In the genomic region with DNA sequence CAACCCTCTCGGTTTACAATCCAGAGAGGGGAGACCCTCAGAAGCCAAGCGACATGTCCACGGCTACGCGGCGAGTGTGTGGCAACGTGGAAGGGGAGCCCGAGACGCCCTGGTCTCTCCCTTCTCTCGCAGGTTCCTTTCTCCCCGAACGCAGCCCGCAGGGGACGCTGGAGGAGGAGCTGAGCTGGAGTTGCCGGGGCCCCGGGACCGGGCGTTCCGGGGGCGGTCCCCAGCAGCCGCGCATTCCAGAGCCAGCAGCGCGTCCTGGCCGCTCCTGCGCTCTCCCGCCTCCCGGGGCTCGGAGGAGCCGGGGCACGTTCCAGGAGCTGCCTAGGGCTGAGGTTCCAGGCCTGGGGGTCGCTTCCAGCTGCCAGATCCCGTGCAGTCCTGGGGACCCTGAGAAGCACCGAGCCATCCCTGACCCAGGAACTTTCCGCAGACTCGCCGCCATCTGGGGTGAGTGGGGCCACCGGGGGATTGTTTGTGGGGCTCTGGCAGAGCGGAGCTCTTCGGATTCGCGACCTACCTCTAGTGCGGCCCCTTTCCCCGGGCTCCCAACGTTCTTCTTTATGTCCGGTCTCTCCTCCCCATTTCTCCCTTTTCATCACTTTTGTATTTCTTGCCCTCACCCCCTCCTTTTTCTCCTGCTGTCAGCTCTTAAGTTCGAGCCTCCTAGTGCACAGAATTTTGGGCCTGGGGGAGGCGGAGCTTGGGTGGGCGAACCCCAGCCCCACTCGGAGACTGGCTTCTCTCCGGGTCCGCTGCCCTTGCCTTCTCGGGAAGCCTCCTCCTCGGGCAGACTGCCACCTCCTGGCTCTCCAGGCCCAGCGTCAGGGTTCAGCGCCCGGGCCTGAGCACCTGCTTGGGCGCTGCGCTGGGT, we compare ENCODE assay signal across 1 cellular context.
A peak's percentile ranks its signal among the peaks of the same experiment; 100 is the strongest.
TF ChIP-seq lines count a peak whose summit lies in the region.

A gene with protein sequence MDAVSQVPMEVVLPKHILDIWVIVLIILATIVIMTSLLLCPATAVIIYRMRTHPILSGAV (plus strand): TSS at position 241 of the 880 bp plus-strand sequence. CDS start 16,684 bp downstream, outside the sequence.

TF ChIP-seq in GM12878, 131 proteins besides CTCF, POLR2A, EP300 and RAD21 (continued from another document and continues in another):
- no peak for TF ChIP-seq TCF3 (IDR thresholded peaks at IDR 0.05; ENCODE audit: borderline replicate concordance, insufficient read depth, low read depth, low read length)
- peak; percentile 51; the same call in 1 of the 2 replicates for TF ChIP-seq SMC3 (IDR thresholded peaks at IDR 0.05; ENCODE audit: borderline replicate concordance, low read length)
- TF ChIP-seq, protein P1, sequence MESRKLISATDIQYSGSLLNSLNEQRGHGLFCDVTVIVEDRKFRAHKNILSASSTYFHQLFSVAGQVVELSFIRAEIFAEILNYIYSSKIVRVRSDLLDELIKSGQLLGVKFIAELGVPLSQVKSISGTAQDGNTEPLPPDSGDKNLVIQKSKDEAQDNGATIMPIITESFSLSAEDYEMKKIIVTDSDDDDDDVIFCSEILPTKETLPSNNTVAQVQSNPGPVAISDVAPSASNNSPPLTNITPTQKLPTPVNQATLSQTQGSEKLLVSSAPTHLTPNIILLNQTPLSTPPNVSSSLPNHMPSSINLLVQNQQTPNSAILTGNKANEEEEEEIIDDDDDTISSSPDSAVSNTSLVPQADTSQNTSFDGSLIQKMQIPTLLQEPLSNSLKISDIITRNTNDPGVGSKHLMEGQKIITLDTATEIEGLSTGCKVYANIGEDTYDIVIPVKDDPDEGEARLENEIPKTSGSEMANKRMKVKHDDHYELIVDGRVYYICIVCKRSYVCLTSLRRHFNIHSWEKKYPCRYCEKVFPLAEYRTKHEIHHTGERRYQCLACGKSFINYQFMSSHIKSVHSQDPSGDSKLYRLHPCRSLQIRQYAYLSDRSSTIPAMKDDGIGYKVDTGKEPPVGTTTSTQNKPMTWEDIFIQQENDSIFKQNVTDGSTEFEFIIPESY (IDR thresholded peaks at IDR 0.05), result no peak
- TF ChIP-seq RFX5 (IDR thresholded peaks at IDR 0.05; ENCODE audit: low read depth, low read length), result 0 out of 2 replicates have a peak, but pooled peaks have one; percentile 17
- 0 out of 2 replicates have a peak, but pooled peaks have one; percentile 25 for TF ChIP-seq MXI1 (IDR thresholded peaks at IDR 0.05; ENCODE audit: low read depth, low read length)
- no peak for TF ChIP-seq PML (IDR thresholded peaks at IDR 0.05; ENCODE audit: low read length)
- no peak for TF ChIP-seq HDAC6 (IDR thresholded peaks at IDR 0.05; ENCODE audit: unreplicated experiment)
- TF ChIP-seq, protein P2, sequence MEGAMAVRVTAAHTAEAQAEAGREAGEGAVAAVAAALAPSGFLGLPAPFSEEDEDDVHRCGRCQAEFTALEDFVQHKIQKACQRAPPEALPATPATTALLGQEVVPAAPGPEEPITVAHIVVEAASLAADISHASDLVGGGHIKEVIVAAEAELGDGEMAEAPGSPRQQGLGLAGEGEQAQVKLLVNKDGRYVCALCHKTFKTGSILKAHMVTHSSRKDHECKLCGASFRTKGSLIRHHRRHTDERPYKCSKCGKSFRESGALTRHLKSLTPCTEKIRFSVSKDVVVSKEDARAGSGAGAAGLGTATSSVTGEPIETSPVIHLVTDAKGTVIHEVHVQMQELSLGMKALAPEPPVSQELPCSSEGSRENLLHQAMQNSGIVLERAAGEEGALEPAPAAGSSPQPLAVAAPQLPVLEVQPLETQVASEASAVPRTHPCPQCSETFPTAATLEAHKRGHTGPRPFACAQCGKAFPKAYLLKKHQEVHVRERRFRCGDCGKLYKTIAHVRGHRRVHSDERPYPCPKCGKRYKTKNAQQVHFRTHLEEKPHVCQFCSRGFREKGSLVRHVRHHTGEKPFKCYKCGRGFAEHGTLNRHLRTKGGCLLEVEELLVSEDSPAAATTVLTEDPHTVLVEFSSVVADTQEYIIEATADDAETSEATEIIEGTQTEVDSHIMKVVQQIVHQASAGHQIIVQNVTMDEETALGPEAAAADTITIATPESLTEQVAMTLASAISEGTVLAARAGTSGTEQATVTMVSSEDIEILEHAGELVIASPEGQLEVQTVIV (IDR thresholded peaks at IDR 0.05; ENCODE audit: borderline replicate concordance, partially characterized antibody), result no peak
- no peak for TF ChIP-seq ZNF217 (IDR thresholded peaks at IDR 0.05)
- TF ChIP-seq, protein P3, sequence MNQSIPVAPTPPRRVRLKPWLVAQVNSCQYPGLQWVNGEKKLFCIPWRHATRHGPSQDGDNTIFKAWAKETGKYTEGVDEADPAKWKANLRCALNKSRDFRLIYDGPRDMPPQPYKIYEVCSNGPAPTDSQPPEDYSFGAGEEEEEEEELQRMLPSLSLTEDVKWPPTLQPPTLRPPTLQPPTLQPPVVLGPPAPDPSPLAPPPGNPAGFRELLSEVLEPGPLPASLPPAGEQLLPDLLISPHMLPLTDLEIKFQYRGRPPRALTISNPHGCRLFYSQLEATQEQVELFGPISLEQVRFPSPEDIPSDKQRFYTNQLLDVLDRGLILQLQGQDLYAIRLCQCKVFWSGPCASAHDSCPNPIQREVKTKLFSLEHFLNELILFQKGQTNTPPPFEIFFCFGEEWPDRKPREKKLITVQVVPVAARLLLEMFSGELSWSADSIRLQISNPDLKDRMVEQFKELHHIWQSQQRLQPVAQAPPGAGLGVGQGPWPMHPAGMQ (IDR thresholded peaks at IDR 0.05; ENCODE audit: borderline replicate concordance), result no peak
- TF ChIP-seq, protein P4, sequence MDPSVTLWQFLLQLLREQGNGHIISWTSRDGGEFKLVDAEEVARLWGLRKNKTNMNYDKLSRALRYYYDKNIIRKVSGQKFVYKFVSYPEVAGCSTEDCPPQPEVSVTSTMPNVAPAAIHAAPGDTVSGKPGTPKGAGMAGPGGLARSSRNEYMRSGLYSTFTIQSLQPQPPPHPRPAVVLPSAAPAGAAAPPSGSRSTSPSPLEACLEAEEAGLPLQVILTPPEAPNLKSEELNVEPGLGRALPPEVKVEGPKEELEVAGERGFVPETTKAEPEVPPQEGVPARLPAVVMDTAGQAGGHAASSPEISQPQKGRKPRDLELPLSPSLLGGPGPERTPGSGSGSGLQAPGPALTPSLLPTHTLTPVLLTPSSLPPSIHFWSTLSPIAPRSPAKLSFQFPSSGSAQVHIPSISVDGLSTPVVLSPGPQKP (IDR thresholded peaks at IDR 0.05; ENCODE audit: low read depth, low read length), result no peak
- no peak for TF ChIP-seq HDAC2 (IDR thresholded peaks at IDR 0.05)
- TF ChIP-seq, protein P5, sequence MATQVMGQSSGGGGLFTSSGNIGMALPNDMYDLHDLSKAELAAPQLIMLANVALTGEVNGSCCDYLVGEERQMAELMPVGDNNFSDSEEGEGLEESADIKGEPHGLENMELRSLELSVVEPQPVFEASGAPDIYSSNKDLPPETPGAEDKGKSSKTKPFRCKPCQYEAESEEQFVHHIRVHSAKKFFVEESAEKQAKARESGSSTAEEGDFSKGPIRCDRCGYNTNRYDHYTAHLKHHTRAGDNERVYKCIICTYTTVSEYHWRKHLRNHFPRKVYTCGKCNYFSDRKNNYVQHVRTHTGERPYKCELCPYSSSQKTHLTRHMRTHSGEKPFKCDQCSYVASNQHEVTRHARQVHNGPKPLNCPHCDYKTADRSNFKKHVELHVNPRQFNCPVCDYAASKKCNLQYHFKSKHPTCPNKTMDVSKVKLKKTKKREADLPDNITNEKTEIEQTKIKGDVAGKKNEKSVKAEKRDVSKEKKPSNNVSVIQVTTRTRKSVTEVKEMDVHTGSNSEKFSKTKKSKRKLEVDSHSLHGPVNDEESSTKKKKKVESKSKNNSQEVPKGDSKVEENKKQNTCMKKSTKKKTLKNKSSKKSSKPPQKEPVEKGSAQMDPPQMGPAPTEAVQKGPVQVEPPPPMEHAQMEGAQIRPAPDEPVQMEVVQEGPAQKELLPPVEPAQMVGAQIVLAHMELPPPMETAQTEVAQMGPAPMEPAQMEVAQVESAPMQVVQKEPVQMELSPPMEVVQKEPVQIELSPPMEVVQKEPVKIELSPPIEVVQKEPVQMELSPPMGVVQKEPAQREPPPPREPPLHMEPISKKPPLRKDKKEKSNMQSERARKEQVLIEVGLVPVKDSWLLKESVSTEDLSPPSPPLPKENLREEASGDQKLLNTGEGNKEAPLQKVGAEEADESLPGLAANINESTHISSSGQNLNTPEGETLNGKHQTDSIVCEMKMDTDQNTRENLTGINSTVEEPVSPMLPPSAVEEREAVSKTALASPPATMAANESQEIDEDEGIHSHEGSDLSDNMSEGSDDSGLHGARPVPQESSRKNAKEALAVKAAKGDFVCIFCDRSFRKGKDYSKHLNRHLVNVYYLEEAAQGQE (IDR thresholded peaks at IDR 0.05; ENCODE audit: low read depth, low read length), result no peak
- TF ChIP-seq, protein P6, sequence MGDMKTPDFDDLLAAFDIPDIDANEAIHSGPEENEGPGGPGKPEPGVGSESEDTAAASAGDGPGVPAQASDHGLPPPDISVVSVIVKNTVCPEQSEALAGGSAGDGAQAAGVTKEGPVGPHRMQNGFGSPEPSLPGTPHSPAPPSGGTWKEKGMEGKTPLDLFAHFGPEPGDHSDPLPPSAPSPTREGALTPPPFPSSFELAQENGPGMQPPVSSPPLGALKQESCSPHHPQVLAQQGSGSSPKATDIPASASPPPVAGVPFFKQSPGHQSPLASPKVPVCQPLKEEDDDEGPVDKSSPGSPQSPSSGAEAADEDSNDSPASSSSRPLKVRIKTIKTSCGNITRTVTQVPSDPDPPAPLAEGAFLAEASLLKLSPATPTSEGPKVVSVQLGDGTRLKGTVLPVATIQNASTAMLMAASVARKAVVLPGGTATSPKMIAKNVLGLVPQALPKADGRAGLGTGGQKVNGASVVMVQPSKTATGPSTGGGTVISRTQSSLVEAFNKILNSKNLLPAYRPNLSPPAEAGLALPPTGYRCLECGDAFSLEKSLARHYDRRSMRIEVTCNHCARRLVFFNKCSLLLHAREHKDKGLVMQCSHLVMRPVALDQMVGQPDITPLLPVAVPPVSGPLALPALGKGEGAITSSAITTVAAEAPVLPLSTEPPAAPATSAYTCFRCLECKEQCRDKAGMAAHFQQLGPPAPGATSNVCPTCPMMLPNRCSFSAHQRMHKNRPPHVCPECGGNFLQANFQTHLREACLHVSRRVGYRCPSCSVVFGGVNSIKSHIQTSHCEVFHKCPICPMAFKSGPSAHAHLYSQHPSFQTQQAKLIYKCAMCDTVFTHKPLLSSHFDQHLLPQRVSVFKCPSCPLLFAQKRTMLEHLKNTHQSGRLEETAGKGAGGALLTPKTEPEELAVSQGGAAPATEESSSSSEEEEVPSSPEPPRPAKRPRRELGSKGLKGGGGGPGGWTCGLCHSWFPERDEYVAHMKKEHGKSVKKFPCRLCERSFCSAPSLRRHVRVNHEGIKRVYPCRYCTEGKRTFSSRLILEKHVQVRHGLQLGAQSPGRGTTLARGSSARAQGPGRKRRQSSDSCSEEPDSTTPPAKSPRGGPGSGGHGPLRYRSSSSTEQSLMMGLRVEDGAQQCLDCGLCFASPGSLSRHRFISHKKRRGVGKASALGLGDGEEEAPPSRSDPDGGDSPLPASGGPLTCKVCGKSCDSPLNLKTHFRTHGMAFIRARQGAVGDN (IDR thresholded peaks at IDR 0.05), result no peak
- TF ChIP-seq ZNF274 (IDR thresholded peaks at IDR 0.05; ENCODE audit: insufficient read depth, insufficient read length), result no peak
- TF ChIP-seq NR2C1 (IDR thresholded peaks at IDR 0.05), result no peak
- TF ChIP-seq, protein P7, sequence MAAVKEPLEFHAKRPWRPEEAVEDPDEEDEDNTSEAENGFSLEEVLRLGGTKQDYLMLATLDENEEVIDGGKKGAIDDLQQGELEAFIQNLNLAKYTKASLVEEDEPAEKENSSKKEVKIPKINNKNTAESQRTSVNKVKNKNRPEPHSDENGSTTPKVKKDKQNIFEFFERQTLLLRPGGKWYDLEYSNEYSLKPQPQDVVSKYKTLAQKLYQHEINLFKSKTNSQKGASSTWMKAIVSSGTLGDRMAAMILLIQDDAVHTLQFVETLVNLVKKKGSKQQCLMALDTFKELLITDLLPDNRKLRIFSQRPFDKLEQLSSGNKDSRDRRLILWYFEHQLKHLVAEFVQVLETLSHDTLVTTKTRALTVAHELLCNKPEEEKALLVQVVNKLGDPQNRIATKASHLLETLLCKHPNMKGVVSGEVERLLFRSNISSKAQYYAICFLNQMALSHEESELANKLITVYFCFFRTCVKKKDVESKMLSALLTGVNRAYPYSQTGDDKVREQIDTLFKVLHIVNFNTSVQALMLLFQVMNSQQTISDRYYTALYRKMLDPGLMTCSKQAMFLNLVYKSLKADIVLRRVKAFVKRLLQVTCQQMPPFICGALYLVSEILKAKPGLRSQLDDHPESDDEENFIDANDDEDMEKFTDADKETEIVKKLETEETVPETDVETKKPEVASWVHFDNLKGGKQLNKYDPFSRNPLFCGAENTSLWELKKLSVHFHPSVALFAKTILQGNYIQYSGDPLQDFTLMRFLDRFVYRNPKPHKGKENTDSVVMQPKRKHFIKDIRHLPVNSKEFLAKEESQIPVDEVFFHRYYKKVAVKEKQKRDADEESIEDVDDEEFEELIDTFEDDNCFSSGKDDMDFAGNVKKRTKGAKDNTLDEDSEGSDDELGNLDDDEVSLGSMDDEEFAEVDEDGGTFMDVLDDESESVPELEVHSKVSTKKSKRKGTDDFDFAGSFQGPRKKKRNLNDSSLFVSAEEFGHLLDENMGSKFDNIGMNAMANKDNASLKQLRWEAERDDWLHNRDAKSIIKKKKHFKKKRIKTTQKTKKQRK (IDR thresholded peaks at IDR 0.05; ENCODE audit: low read depth, low read length), result no peak
- TF ChIP-seq FOXM1 (IDR thresholded peaks at IDR 0.05; ENCODE audit: low read depth, low read length), result no peak
- no peak for TF ChIP-seq SP1 (IDR thresholded peaks at IDR 0.05; ENCODE audit: low read depth, low read length)
- TF ChIP-seq CHD4 (IDR thresholded peaks at IDR 0.05), result no peak
- TF ChIP-seq SMAD5 (IDR thresholded peaks at IDR 0.05; ENCODE audit: low read depth), result no peak
- TF ChIP-seq ATF7 (IDR thresholded peaks at IDR 0.05; ENCODE audit: low read depth), result no peak
- TF ChIP-seq CREB1 (IDR thresholded peaks at IDR 0.05; ENCODE audit: low read depth), result no peak
- TF ChIP-seq ZNF207 (IDR thresholded peaks at IDR 0.05; ENCODE audit: borderline replicate concordance), result no peak
- TF ChIP-seq NR2F1 (conservative IDR thresholded peaks at IDR 0.05), result 0 out of 2 replicates have a peak, but pooled peaks have one; percentile 11
- no peak for TF ChIP-seq PAX8 (IDR thresholded peaks at IDR 0.05)
- 0 out of 2 replicates have a peak, but pooled peaks have one; percentile 13 for TF ChIP-seq CREM (IDR thresholded peaks at IDR 0.05; ENCODE audit: low read depth)
- TF ChIP-seq MYB (IDR thresholded peaks at IDR 0.05; ENCODE audit: borderline replicate concordance, low read depth, low read length), result no peak
- TF ChIP-seq ZNF622 (IDR thresholded peaks at IDR 0.05), result no peak
